In the genomic region with DNA sequence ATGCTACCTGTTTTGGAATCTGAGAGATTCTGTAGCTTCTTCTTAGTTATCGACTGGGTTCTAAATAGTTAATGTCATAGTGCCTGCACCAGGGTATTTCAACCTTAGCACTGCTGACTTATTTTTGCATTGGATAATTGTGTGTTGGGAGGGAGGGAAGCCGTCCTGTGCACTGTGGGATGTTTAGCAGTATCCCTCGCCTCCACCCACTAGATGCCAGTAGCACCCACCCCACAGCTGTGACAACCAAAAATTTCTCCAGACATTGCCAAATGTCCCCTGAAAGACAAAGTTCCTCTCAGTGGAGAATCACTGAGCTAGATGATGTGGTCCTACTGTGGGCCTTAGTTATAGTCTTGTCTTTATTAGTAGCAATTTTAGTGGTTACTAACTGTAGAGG, we compare ENCODE assay signal across 20 cellular contexts.
DNase-seq lines count a peak whose midpoint lies in the region; ATAC-seq and TF ChIP-seq lines count a peak whose summit lies in the region.
"Had no signal": no experiment of that assay in that cellular context is flagged by ENCODE, and none has a peak within 500 bp of the region (broad histone marks: within the 10 kb centered on the region; RNA-seq: fewer than 3 reads in every experiment).

No MANE protein-coding gene starts in this region.

- H3K4me3 Mint-ChIP-seq in activated T-cell treated with anti-CD3 and anti-CD28 coated beads, Interleukin-2, amount 50 U/mL, for 72 hours = no peak overlapping the region
- no peak overlapping the region for H3K4me3 Mint-ChIP-seq in CD8-positive, alpha-beta T cell
- H3K4me3 Mint-ChIP-seq in activated B cell treated with CpG ODN at 0.5 μM for 24 hours = no peak overlapping the region
- peak overlapping the region in 3 of 10 donors; percentile 8 to 58 (median 30) for H3K4me3 Mint-ChIP-seq in naive thymus-derived CD8-positive, alpha-beta T cell
- H3K4me3 Mint-ChIP-seq: CD4-positive, CD25-positive, alpha-beta regulatory T cell had no signal

- H3K9me3 ChIP-seq in CD8-positive, alpha-beta T cell (ENCODE audit: low read length) = no peaks in the 10 kb centered on the region
- H3K9me3 ChIP-seq: A549 had no signal

- ATAC-seq in activated T-cell treated with anti-CD3 and anti-CD28 coated beads, Interleukin-2, amount 50 U/mL, for 72 hours (replicated peaks in 1 of 2) = no peak
- ATAC-seq in CD8-positive, alpha-beta T cell = no peak
- ATAC-seq in activated B cell treated with CpG ODN at 0.5 μM for 24 hours (ENCODE audit: low read depth) (no peak), GM21825 (IDR thresholded peaks at IDR 0.05; ENCODE audit: unreplicated experiment) (no peak)
- no peak for ATAC-seq in naive thymus-derived CD8-positive, alpha-beta T cell
- ATAC-seq: A549, HCT116 had no signal

- H3K27ac ChIP-seq in CD8-positive, alpha-beta T cell (ENCODE audit: low read depth, low read length) = no peak overlapping the region
- H3K27ac ChIP-seq: HL-60, PC-9 had no signal

- no peak for DNase-seq in activated T-cell treated with anti-CD3 and anti-CD28 coated beads, Interleukin-2, amount 50 U/mL, for 72 hours
- DNase-seq in activated T-cell treated with anti-CD3 and anti-CD28 coated beads for 4 hours (no peak), activated B cell treated with CpG ODN at 0.5 μM for 24 hours (no peak), NK-92 (lab: John Stamatoyannopoulos, UW; ENCODE audit: unreplicated experiment) (no peak)
- DNase-seq in CD8-positive, alpha-beta T cell = no peak
- no peak for DNase-seq in naive thymus-derived CD8-positive, alpha-beta T cell
- DNase-seq: CD4-positive, CD25-positive, alpha-beta regulatory T cell; DND-41; GDM1; KG1; NCI-H1092; NCI-H1694; NCI-H2107; NCI-H226; NCI-H748 treated with DMSO at 0.1 percent for 48 hours; PC-9 had no signal

- peaks cover 65% of the 10 kb centered on the region for H3K36me3 ChIP-seq in CD8-positive, alpha-beta T cell (ENCODE audit: insufficient read depth, low read length)

- H3K36me3 Mint-ChIP-seq in activated T-cell treated with anti-CD3 and anti-CD28 coated beads, Interleukin-2, amount 50 U/mL, for 72 hours (ENCODE audit: insufficient read depth in 2 of 2) = peaks cover 14 to 50% of the 10 kb centered on the region in 2 donors
- H3K36me3 Mint-ChIP-seq in CD8-positive, alpha-beta T cell = peaks cover 89% of the 10 kb centered on the region
- peaks cover 89% of the 10 kb centered on the region for H3K36me3 Mint-ChIP-seq in activated B cell treated with CpG ODN at 0.5 μM for 24 hours (ENCODE audit: low read depth)
- peaks cover 4 to 91% (median 62%) of the 10 kb centered on the region in 3 donors for H3K36me3 Mint-ChIP-seq in naive thymus-derived CD8-positive, alpha-beta T cell

- H3K27me3 ChIP-seq in CD8-positive, alpha-beta T cell (ENCODE audit: insufficient read depth, low read length) = no peaks in the 10 kb centered on the region

- H3K27me3 Mint-ChIP-seq in activated T-cell treated with anti-CD3 and anti-CD28 coated beads, Interleukin-2, amount 50 U/mL, for 72 hours (ENCODE audit: low read depth) = no peaks in the 10 kb centered on the region
- H3K27me3 Mint-ChIP-seq in CD8-positive, alpha-beta T cell (ENCODE audit: low read depth) = no peaks in the 10 kb centered on the region
- no peaks in the 10 kb centered on the region for H3K27me3 Mint-ChIP-seq in activated B cell treated with CpG ODN at 0.5 μM for 24 hours
- H3K27me3 Mint-ChIP-seq in naive thymus-derived CD8-positive, alpha-beta T cell = no peaks in the 10 kb centered on the region

- H3K4me3 ChIP-seq in CD8-positive, alpha-beta T cell (ENCODE audit: low read depth, low read length) = no peak overlapping the region
- H3K4me3 ChIP-seq: A549, PC-9 had no signal

- H3K4me1 ChIP-seq in CD8-positive, alpha-beta T cell (ENCODE audit: insufficient read depth, low read length) = peaks cover 46% of the 10 kb centered on the region

- intact Hi-C loops in CD8-positive, alpha-beta T cell (cut with DNase I, micrococcal nuclease) = loop anchor here (5.0 kb wide), 3 partner anchors 87 to 497 kb away; a partner anchor contains a TSS
- intact Hi-C loops in activated B cell treated with CpG ODN at 0.5 μM for 24 hours (cut with micrococcal nuclease) = loop anchor here (5.0 to 10.0 kb wide), 3 partner anchors 58 to 680 kb away; no protein-coding TSS in a partner anchor

- TF ChIP-seq CTCF in CD8-positive, alpha-beta T cell (IDR thresholded peaks at IDR 0.05) = no peak
- no peak for TF ChIP-seq CTCF in activated B cell treated with CpG ODN at 0.5 μM for 24 hours (IDR thresholded peaks at IDR 0.05)

- POLR2A ChIA-PET in CD8-positive, alpha-beta T cell (lab: Charles Lee) = interaction anchor here (0.8 to 2.7 kb wide), 8 partner anchors 9 to 375 kb away, joined by 3 to 12 read pairs (median 6); no protein-coding TSS in a partner anchor
- POLR2A ChIA-PET in activated B cell treated with CpG ODN at 0.5 μM for 24 hours (lab: Charles Lee) = interaction anchor here (0.6 to 1.6 kb wide), 3 partner anchors 70 to 375 kb away, joined by 3 to 10 read pairs (median 4); no protein-coding TSS in a partner anchor
- POLR2A ChIA-PET in naive thymus-derived CD8-positive, alpha-beta T cell (lab: Charles Lee) = interaction anchor here (0.5 to 4.9 kb wide), 12 partner anchors 12 to 87 kb away, joined by 3 to 32 read pairs (median 4); a partner anchor contains a TSS

- no peaks in the 10 kb centered on the region for H3K9me3 Mint-ChIP-seq in activated T-cell treated with anti-CD3 and anti-CD28 coated beads, Interleukin-2, amount 50 U/mL, for 72 hours
- H3K9me3 Mint-ChIP-seq in CD8-positive, alpha-beta T cell = no peaks in the 10 kb centered on the region
- no peaks in the 10 kb centered on the region for H3K9me3 Mint-ChIP-seq in activated B cell treated with CpG ODN at 0.5 μM for 24 hours
- H3K9me3 Mint-ChIP-seq in naive thymus-derived CD8-positive, alpha-beta T cell = no peaks in the 10 kb centered on the region
- H3K9me3 Mint-ChIP-seq: CD4-positive, CD25-positive, alpha-beta regulatory T cell had no signal

- peaks cover 50% of the 10 kb centered on the region for H3K4me1 Mint-ChIP-seq in activated T-cell treated with anti-CD3 and anti-CD28 coated beads, Interleukin-2, amount 50 U/mL, for 72 hours (ENCODE audit: low read depth)
- peaks cover 83% of the 10 kb centered on the region for H3K4me1 Mint-ChIP-seq in CD8-positive, alpha-beta T cell (ENCODE audit: low read depth)
- peaks cover 59% of the 10 kb centered on the region for H3K4me1 Mint-ChIP-seq in activated B cell treated with CpG ODN at 0.5 μM for 24 hours
- H3K4me1 Mint-ChIP-seq in naive thymus-derived CD8-positive, alpha-beta T cell = peaks cover 37 to 84% (median 74%) of the 10 kb centered on the region in 4 donors

- H3K27ac Mint-ChIP-seq in activated T-cell treated with anti-CD3 and anti-CD28 coated beads, Interleukin-2, amount 50 U/mL, for 72 hours = peak overlapping the region; percentile 30
- peak overlapping the region; percentile 77 for H3K27ac Mint-ChIP-seq in CD8-positive, alpha-beta T cell
- peak overlapping the region; percentile 24 for H3K27ac Mint-ChIP-seq in activated B cell treated with CpG ODN at 0.5 μM for 24 hours
- peak overlapping the region in 9 of 10 donors; percentile 56 to 88 (median 75) for H3K27ac Mint-ChIP-seq in naive thymus-derived CD8-positive, alpha-beta T cell

- CTCF ChIA-PET in CD8-positive, alpha-beta T cell (lab: Charles Lee) = interaction anchor here (1.0 to 7.2 kb wide), 19 partner anchors 9 to 652 kb away, joined by 3 to 38 read pairs (median 13); a partner anchor contains a TSS
- CTCF ChIA-PET in activated B cell treated with CpG ODN at 0.5 μM for 24 hours (lab: Charles Lee) = interaction anchor here (1.0 to 4.3 kb wide), 10 partner anchors 23 to 652 kb away, joined by 3 to 49 read pairs (median 16); no protein-coding TSS in a partner anchor

Comparison
In these comparisons a context has a peak if more than half of its experiments do, and no peak if none do; other contexts are left out.
1. H3K27ac Mint-ChIP-seq: peak in every context shown above with its lines; median percentile 77 in CD8-positive, alpha-beta T cell; 75 in naive thymus-derived CD8-positive, alpha-beta T cell; 30 in activated T-cell treated with anti-CD3 and anti-CD28 coated beads, Interleukin-2, amount 50 U/mL, for 72 hours; 24 in activated B cell treated with CpG ODN at 0.5 μM for 24 hours.